Comparison of ENCODE assay signal across 1 cellular context in the genomic region with DNA sequence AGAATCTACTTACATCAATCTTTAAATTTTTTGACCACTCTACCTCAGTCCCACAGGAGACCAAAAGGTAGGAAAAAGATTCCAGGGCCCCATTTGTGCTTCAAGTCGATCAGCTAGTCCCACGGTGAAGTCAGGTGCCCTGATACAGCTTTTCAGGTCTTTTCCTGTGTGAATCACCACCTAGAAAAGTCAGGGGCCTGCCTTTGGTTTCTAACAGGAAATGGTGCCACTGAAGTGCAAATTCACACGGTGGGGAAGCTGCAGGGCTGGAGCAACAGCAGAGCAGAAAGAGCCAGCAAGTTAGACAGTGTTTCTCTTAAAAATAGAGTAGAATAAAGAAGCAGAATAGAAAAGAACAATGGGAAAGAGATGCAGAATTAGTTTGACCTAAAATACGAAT.
A peak's percentile ranks its signal among the peaks of the same experiment; 100 is the strongest.
TF ChIP-seq lines count a peak whose summit lies in the region.

No MANE protein-coding gene starts in this region.

TF ChIP-seq in GM12878, 131 proteins besides CTCF, POLR2A, EP300 and RAD21 (continued from another document):
- TF ChIP-seq, protein P1, sequence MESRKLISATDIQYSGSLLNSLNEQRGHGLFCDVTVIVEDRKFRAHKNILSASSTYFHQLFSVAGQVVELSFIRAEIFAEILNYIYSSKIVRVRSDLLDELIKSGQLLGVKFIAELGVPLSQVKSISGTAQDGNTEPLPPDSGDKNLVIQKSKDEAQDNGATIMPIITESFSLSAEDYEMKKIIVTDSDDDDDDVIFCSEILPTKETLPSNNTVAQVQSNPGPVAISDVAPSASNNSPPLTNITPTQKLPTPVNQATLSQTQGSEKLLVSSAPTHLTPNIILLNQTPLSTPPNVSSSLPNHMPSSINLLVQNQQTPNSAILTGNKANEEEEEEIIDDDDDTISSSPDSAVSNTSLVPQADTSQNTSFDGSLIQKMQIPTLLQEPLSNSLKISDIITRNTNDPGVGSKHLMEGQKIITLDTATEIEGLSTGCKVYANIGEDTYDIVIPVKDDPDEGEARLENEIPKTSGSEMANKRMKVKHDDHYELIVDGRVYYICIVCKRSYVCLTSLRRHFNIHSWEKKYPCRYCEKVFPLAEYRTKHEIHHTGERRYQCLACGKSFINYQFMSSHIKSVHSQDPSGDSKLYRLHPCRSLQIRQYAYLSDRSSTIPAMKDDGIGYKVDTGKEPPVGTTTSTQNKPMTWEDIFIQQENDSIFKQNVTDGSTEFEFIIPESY (IDR thresholded peaks at IDR 0.05): no peak
- peak; percentile 71; the same call in 1 of the 2 replicates for TF ChIP-seq TBL1XR1 (IDR thresholded peaks at IDR 0.05; ENCODE audit: low read depth, low read length)
- TF ChIP-seq SIN3A (IDR thresholded peaks at IDR 0.05; ENCODE audit: low read depth, low read length): no peak
- TF ChIP-seq SP1 (IDR thresholded peaks at IDR 0.05; ENCODE audit: low read depth, low read length): no peak
- peak; percentile 70; the same call in 1 of the 2 replicates for TF ChIP-seq TAF1 (IDR thresholded peaks at IDR 0.05; ENCODE audit: borderline replicate concordance, low read depth, low read length)
- TF ChIP-seq GABPA (IDR thresholded peaks at IDR 0.05; ENCODE audit: low read depth): no peak
- no peak for TF ChIP-seq FOS (IDR thresholded peaks at IDR 0.05; ENCODE audit: borderline replicate concordance, extremely low read depth, insufficient read length)
- TF ChIP-seq ZNF274 (IDR thresholded peaks at IDR 0.05; ENCODE audit: insufficient read depth, insufficient read length): no peak
- TF ChIP-seq, protein P2, sequence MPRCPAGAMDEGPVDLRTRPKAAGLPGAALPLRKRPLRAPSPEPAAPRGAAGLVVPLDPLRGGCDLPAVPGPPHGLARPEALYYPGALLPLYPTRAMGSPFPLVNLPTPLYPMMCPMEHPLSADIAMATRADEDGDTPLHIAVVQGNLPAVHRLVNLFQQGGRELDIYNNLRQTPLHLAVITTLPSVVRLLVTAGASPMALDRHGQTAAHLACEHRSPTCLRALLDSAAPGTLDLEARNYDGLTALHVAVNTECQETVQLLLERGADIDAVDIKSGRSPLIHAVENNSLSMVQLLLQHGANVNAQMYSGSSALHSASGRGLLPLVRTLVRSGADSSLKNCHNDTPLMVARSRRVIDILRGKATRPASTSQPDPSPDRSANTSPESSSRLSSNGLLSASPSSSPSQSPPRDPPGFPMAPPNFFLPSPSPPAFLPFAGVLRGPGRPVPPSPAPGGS (IDR thresholded peaks at IDR 0.05; ENCODE audit: borderline replicate concordance, insufficient read depth, low read depth, low read length, poor library complexity, severe bottlenecking): peak; percentile 91
- TF ChIP-seq CBFB (IDR thresholded peaks at IDR 0.05; ENCODE audit: low read depth): no peak
- TF ChIP-seq, protein P3, sequence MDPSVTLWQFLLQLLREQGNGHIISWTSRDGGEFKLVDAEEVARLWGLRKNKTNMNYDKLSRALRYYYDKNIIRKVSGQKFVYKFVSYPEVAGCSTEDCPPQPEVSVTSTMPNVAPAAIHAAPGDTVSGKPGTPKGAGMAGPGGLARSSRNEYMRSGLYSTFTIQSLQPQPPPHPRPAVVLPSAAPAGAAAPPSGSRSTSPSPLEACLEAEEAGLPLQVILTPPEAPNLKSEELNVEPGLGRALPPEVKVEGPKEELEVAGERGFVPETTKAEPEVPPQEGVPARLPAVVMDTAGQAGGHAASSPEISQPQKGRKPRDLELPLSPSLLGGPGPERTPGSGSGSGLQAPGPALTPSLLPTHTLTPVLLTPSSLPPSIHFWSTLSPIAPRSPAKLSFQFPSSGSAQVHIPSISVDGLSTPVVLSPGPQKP (IDR thresholded peaks at IDR 0.05; ENCODE audit: low read depth, low read length): no peak
- TF ChIP-seq IKZF1 (conservative IDR thresholded peaks at IDR 0.05): peak; percentile 60
- no peak for TF ChIP-seq YBX1 (IDR thresholded peaks at IDR 0.05)
- TF ChIP-seq CHD4 (IDR thresholded peaks at IDR 0.05): no peak
- no peak for TF ChIP-seq CEBPB (IDR thresholded peaks at IDR 0.05; ENCODE audit: borderline replicate concordance in 1 of 2, low read depth in 2 of 2, low read length in 2 of 2)
- TF ChIP-seq NR2C1 (IDR thresholded peaks at IDR 0.05): no peak
- TF ChIP-seq, protein P4, sequence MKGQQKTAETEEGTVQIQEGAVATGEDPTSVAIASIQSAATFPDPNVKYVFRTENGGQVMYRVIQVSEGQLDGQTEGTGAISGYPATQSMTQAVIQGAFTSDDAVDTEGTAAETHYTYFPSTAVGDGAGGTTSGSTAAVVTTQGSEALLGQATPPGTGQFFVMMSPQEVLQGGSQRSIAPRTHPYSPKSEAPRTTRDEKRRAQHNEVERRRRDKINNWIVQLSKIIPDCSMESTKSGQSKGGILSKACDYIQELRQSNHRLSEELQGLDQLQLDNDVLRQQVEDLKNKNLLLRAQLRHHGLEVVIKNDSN (IDR thresholded peaks at IDR 0.05; ENCODE audit: borderline replicate concordance, extremely low read length, insufficient read depth, low read depth, low read length): no peak
- TF ChIP-seq ZBED1 (IDR thresholded peaks at IDR 0.05; ENCODE audit: borderline replicate concordance): no peak
- TF ChIP-seq, protein P5, sequence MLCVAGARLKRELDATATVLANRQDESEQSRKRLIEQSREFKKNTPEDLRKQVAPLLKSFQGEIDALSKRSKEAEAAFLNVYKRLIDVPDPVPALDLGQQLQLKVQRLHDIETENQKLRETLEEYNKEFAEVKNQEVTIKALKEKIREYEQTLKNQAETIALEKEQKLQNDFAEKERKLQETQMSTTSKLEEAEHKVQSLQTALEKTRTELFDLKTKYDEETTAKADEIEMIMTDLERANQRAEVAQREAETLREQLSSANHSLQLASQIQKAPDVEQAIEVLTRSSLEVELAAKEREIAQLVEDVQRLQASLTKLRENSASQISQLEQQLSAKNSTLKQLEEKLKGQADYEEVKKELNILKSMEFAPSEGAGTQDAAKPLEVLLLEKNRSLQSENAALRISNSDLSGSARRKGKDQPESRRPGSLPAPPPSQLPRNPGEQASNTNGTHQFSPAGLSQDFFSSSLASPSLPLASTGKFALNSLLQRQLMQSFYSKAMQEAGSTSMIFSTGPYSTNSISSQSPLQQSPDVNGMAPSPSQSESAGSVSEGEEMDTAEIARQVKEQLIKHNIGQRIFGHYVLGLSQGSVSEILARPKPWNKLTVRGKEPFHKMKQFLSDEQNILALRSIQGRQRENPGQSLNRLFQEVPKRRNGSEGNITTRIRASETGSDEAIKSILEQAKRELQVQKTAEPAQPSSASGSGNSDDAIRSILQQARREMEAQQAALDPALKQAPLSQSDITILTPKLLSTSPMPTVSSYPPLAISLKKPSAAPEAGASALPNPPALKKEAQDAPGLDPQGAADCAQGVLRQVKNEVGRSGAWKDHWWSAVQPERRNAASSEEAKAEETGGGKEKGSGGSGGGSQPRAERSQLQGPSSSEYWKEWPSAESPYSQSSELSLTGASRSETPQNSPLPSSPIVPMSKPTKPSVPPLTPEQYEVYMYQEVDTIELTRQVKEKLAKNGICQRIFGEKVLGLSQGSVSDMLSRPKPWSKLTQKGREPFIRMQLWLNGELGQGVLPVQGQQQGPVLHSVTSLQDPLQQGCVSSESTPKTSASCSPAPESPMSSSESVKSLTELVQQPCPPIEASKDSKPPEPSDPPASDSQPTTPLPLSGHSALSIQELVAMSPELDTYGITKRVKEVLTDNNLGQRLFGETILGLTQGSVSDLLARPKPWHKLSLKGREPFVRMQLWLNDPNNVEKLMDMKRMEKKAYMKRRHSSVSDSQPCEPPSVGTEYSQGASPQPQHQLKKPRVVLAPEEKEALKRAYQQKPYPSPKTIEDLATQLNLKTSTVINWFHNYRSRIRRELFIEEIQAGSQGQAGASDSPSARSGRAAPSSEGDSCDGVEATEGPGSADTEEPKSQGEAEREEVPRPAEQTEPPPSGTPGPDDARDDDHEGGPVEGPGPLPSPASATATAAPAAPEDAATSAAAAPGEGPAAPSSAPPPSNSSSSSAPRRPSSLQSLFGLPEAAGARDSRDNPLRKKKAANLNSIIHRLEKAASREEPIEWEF (IDR thresholded peaks at IDR 0.05; ENCODE audit: insufficient replicate concordance, low read depth, low read length): no peak
